In genomic region chr2:44544991-44545390, GRCh38 we compare ENCODE assay signal across 29 cellular contexts.
DNase-seq lines count a peak whose midpoint lies in the region; ATAC-seq and TF ChIP-seq lines count a peak whose summit lies in the region.
"Had no signal": no experiment of that assay in that cellular context is flagged by ENCODE, and none has a peak within 500 bp of the region (broad histone marks: within the 10 kb centered on the region; RNA-seq: fewer than 3 reads in every experiment).

No MANE protein-coding gene starts in this region.

- no peaks in the 10 kb centered on the region for H3K36me3 Mint-ChIP-seq in GM23338 (ENCODE audit: low read depth)

- H3K9me3 Mint-ChIP-seq in GM23338 = no peaks in the 10 kb centered on the region
- H3K9me3 Mint-ChIP-seq: activated CD4-positive, alpha-beta T cell treated with anti-CD3 and anti-CD28 coated beads, Interleukin-2, amount 10 ng/mL, durations not matched to agents 24 days and 14 days; activated T-cell treated with anti-CD3 and anti-CD28 coated beads, Interleukin-2, amount 50 U/mL, for 24 hours; CD8-positive, alpha-beta T cell; memory B cell; stimulated activated naive CD8-positive, alpha-beta T cell treated with anti-CD3 and anti-CD28 coated beads, Interleukin-15, Interleukin-2, amounts not matched to agents 100 ng/mL and 50 ng/mL, for 24 hours had no signal

- H3K4me2 ChIP-seq in GM23338 = peak overlapping the region; percentile 44; the same call in 1 of the 2 replicates
- no peak overlapping the region for H3K4me2 ChIP-seq in PC-9
- H3K4me2 ChIP-seq: smooth muscle cell had no signal

- no TSS peak for BruUV-seq in PC-9 (replicated peaks; lab: Mats Ljungman, UMichigan)

- H3K79me2 ChIP-seq in GM23338 (replicated peaks; ENCODE audit: insufficient read depth) (no peaks in the 10 kb centered on the region), PC-9 (ENCODE audit: low read depth) (no peaks in the 10 kb centered on the region)

- H3K9ac ChIP-seq in iPS-20b (ENCODE audit: low read depth, low read length) = peak overlapping the region; percentile 81
- H3K9ac ChIP-seq: GM23248 had no signal

- CTCF ChIA-PET in PC-9 (lab: Charles Lee) = interaction anchor here (0.6 to 1.3 kb wide), 2 partner anchors 65 to 251 kb away, joined by 3 read pairs; no protein-coding TSS in a partner anchor

- H3K4me3 ChIP-seq in GM23338 (no peak overlapping the region), PC-9 (no peak overlapping the region), iPS-20b (ENCODE audit: low read length) (peak overlapping the region; percentile 36; the same call in 1 of the 2 replicates), H7 (ENCODE audit: insufficient read depth, low read depth, low read length) (no peak overlapping the region)
- H3K4me3 ChIP-seq: GM23248, left lung, right atrium auricular region, smooth muscle cell, thoracic aorta had no signal

- POLR2A ChIA-PET in PC-9 (lab: Charles Lee; ENCODE audit: unreplicated experiment) = interaction anchor here (0.6 to 0.7 kb wide), 2 partner anchors 54 to 1333 kb away, joined by 3 to 4 read pairs; no protein-coding TSS in a partner anchor

- H3K9me2 ChIP-seq in GM23338 (ENCODE audit: insufficient read depth) (no peaks in the 10 kb centered on the region), PC-9 (ENCODE audit: insufficient read depth) (no peaks in the 10 kb centered on the region)

- H2AFZ ChIP-seq in GM23338 = no peak overlapping the region
- H2AFZ ChIP-seq in PC-9 = no peak overlapping the region
- H2AFZ ChIP-seq: GM23248 had no signal

- DNase-seq in GM23338 (ENCODE audit: low spot score) (peak; percentile 28), NCI-H128 (lab: John Stamatoyannopoulos, UW; ENCODE audit: unreplicated experiment) (peak; percentile 28), PC-9 (no peak), H7 (no peak), NCI-H446 (lab: John Stamatoyannopoulos, UW) (no peak)
- DNase-seq in activated CD4-positive, alpha-beta T cell treated with anti-CD3 and anti-CD28 coated beads for 1 hour = no peak
- DNase-seq: activated CD4-positive, alpha-beta T cell treated with anti-CD3 and anti-CD28 coated beads, Interleukin-2, amount 10 ng/mL, durations not matched to agents 24 days and 14 days; activated effector memory CD4-positive, alpha-beta T cell treated with anti-CD3 and anti-CD28 coated beads, Interleukin-2, amount 50 U/mL, for 16 hours; activated T-cell treated with anti-CD3 and anti-CD28 coated beads, Interleukin-2, amount 50 U/mL, for 24 hours; CD8-positive, alpha-beta T cell; DMS 273 treated with DMSO at 0.1 percent for 48 hours; effector CD8-positive, alpha-beta T cell; Kasumi-1; left lung; NCI-H187; NCI-H82; posterior cingulate gyrus; stimulated activated CD4-positive, alpha-beta T cell treated with anti-CD3 and anti-CD28 coated beads, Interleukin-1b, Interleukin-23, amount 100 ng/mL, for 48 hours; T1000 had no signal

- TF ChIP-seq CTCF in GM23338 (conservative IDR thresholded peaks at IDR 0.05; ENCODE audit: low read depth in 2 of 2) (no peak), PC-9 (conservative IDR thresholded peaks at IDR 0.05) (no peak)

- H3K36me3 ChIP-seq in GM23338 (ENCODE audit: insufficient read depth) = no peaks in the 10 kb centered on the region
- H3K36me3 ChIP-seq in PC-9 (ENCODE audit: low read depth) = no peaks in the 10 kb centered on the region
- H3K36me3 ChIP-seq in iPS-20b (ENCODE audit: insufficient read depth, low read depth, low read length) = no peaks in the 10 kb centered on the region
- H3K36me3 ChIP-seq in H7 (replicated peaks; ENCODE audit: control insufficient read depth, insufficient read depth, low read length) = no peaks in the 10 kb centered on the region
- H3K36me3 ChIP-seq: left lung, right atrium auricular region, thoracic aorta had no signal

- H3K4me3 Mint-ChIP-seq in GM23338 = peak overlapping the region; percentile 13; the same call in 1 of the 3 replicates
- H3K4me3 Mint-ChIP-seq: activated CD4-positive, alpha-beta T cell treated with anti-CD3 and anti-CD28 coated beads, Interleukin-2, amount 10 ng/mL, durations not matched to agents 24 days and 14 days; activated naive CD8-positive, alpha-beta T cell; activated T-cell treated with anti-CD3 and anti-CD28 coated beads, Interleukin-2, amount 50 U/mL, for 24 hours; CD8-positive, alpha-beta T cell; memory B cell; stimulated activated naive CD8-positive, alpha-beta T cell treated with anti-CD3 and anti-CD28 coated beads, Interleukin-15, Interleukin-2, amounts not matched to agents 100 ng/mL and 50 ng/mL, for 24 hours had no signal

- ATAC-seq in GM23338 = peak; percentile 62
- ATAC-seq: CD8-positive, alpha-beta T cell; left lung had no signal

- H3K27ac Mint-ChIP-seq in GM23338 = peak overlapping the region; percentile 92
- H3K27ac Mint-ChIP-seq: activated CD4-positive, alpha-beta T cell treated with anti-CD3 and anti-CD28 coated beads, Interleukin-2, amount 10 ng/mL, durations not matched to agents 24 days and 14 days; activated naive CD8-positive, alpha-beta T cell; activated T-cell treated with anti-CD3 and anti-CD28 coated beads, Interleukin-2, amount 50 U/mL, for 24 hours; CD8-positive, alpha-beta T cell; memory B cell; stimulated activated naive CD8-positive, alpha-beta T cell treated with anti-CD3 and anti-CD28 coated beads, Interleukin-15, Interleukin-2, amounts not matched to agents 100 ng/mL and 50 ng/mL, for 24 hours had no signal

- no peaks in the 10 kb centered on the region; the same call in 1 of the 2 replicates for H3K9me3 ChIP-seq in PC-9 (ENCODE audit: insufficient read depth, low read depth)
- no peaks in the 10 kb centered on the region for H3K9me3 ChIP-seq in iPS-20b (ENCODE audit: insufficient read depth, low read depth, low read length)
- H3K9me3 ChIP-seq: left lung, right atrium auricular region, thoracic aorta had no signal

- H3K27me3 ChIP-seq in GM23338 (ENCODE audit: insufficient read depth) = no peaks in the 10 kb centered on the region
- H3K27me3 ChIP-seq in PC-9 (ENCODE audit: insufficient read depth, low read depth) = no peaks in the 10 kb centered on the region
- H3K27me3 ChIP-seq in iPS-20b (ENCODE audit: insufficient read depth, low read length) = no peaks in the 10 kb centered on the region
- H3K27me3 ChIP-seq in H7 (ENCODE audit: control insufficient read depth, insufficient read depth, low read length) = no peaks in the 10 kb centered on the region
- H3K27me3 ChIP-seq: left lung, right atrium auricular region had no signal

- peaks cover 57% of the 10 kb centered on the region for H3K4me1 Mint-ChIP-seq in GM23338
- H3K4me1 Mint-ChIP-seq: activated CD4-positive, alpha-beta T cell treated with anti-CD3 and anti-CD28 coated beads, Interleukin-2, amount 10 ng/mL, durations not matched to agents 24 days and 14 days had no signal

- H3K27ac ChIP-seq in GM23338 (ENCODE audit: low read depth) (peak overlapping the region; percentile 63), PC-9 (0 out of 2 replicates have a peak overlapping the region, but pooled peaks have one; percentile 7), iPS-20b (ENCODE audit: low read length) (peak overlapping the region; percentile 78)
- H3K27ac ChIP-seq: epithelial cell of prostate, GM23248, left lung, right atrium auricular region, thoracic aorta, VCaP had no signal

- intact Hi-C loops in PC-9 (cut with micrococcal nuclease; ENCODE audit: unreplicated experiment) = loop anchor here (1.0 to 5.0 kb wide), 3 partner anchors 37 to 392 kb away; no protein-coding TSS in a partner anchor

- H3F3A ChIP-seq in GM23338 (replicated peaks; ENCODE audit: low read depth) (0 out of 2 replicates have a peak, but pooled peaks cover 2% of the 10 kb centered on the region), PC-9 (ENCODE audit: insufficient read depth, low read depth) (peaks cover 22% of the 10 kb centered on the region)

- H3K4me1 ChIP-seq in GM23338 (ENCODE audit: insufficient read depth) (peaks cover 67% of the 10 kb centered on the region), PC-9 (replicated peaks; ENCODE audit: insufficient read depth) (peaks cover 49% of the 10 kb centered on the region), iPS-20b (ENCODE audit: insufficient read depth, low read length) (peaks cover 67% of the 10 kb centered on the region)
- H3K4me1 ChIP-seq: left lung had no signal

- H4K20me1 ChIP-seq in GM23338 (replicated peaks; ENCODE audit: insufficient read depth) (no peaks in the 10 kb centered on the region), PC-9 (ENCODE audit: insufficient read depth) (no peaks in the 10 kb centered on the region)

- H3K27me3 Mint-ChIP-seq in GM23338 (ENCODE audit: insufficient read depth, low read depth, poor library complexity) = peaks cover 5% of the 10 kb centered on the region
- H3K27me3 Mint-ChIP-seq: activated naive CD8-positive, alpha-beta T cell; activated T-cell treated with anti-CD3 and anti-CD28 coated beads, Interleukin-2, amount 50 U/mL, for 24 hours; memory B cell; stimulated activated naive CD8-positive, alpha-beta T cell treated with anti-CD3 and anti-CD28 coated beads, Interleukin-15, Interleukin-2, amounts not matched to agents 100 ng/mL and 50 ng/mL, for 24 hours had no signal

Comparison
In these comparisons a context has a peak if more than half of its experiments do, and no peak if none do; other contexts are left out.
1. DNase-seq: peak in GM23338 (single experiment) and NCI-H128 (single experiment); none in PC-9 (0 of 2), activated CD4-positive, alpha-beta T cell treated with anti-CD3 and anti-CD28 coated beads for 1 hour (single experiment), H7 (single experiment) and NCI-H446 (0 of 2).
2. H3K27ac ChIP-seq: peak in every context shown above with its lines; median percentile 78 in iPS-20b; 63 in GM23338; 7 in PC-9.